Comparison of ENCODE assay signal across 8 cellular contexts in the genomic region with DNA sequence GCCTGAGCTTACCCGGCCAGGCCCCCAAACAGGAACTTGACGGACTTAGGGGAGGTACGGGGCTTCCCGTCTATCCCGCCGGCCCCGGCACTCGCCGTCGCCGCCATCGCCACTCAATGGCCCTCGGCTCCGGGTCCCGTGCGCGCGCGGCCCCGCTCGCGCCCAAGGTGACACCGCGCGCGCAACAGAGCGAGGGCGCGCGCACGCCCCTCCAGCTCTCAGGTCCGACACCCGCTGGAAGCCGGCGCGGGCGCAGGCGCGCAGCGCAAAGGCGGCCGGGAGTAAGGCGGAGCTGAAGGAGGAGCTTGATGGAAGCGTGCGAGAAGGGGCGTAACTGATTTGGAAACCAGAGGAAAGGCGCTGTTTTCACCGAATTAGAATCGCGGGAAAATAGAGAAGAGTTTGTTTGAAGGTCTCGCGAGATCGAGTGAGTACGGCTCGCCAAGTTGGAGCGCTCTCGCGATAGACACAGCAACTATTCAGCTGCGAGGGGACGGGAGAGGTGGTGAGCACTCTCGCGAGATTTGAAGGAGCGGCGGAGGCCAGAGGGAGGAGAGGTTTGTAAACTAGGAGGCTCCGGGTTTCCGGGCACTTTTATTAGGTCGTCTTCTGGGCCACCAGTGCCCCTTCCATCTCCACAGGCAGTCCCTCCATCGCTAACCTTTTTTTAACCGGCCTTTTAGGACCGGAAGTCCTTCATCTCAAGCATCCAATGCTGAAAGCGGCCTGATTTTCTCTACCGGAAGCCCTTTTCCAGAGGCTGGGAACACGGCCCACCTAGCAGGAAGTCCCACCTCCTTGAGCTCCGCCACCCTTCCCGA. TPM values are rescaled to one million over a fixed set of nuclear protein-coding genes. Genes with fewer than 3 reads are reported as not detected.
DNase-seq lines count a peak whose midpoint lies in the region; ATAC-seq, FAIRE-seq and TF ChIP-seq lines count a peak whose summit lies in the region.

A gene (plus strand): TSS at position 465 of the 821 bp plus-strand sequence. CDS start 642 bp downstream, outside the sequence.
A gene with protein sequence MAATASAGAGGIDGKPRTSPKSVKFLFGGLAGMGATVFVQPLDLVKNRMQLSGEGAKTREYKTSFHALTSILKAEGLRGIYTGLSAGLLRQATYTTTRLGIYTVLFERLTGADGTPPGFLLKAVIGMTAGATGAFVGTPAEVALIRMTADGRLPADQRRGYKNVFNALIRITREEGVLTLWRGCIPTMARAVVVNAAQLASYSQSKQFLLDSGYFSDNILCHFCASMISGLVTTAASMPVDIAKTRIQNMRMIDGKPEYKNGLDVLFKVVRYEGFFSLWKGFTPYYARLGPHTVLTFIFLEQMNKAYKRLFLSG (minus strand): TSS at position 243 of the 821 bp plus-strand sequence. CDS start 136 bp downstream, at position 107.

- H3K9me3 ChIP-seq in adipocyte (ENCODE audit: control insufficient read depth, low read length) (no peaks in the 10 kb centered on the region), pancreas (no peaks in the 10 kb centered on the region), tibial artery (no peaks in the 10 kb centered on the region)

- no peaks in the 10 kb centered on the region for H3K27me3 ChIP-seq in adipocyte (replicated peaks; ENCODE audit: control insufficient read depth, insufficient read depth, low read length)
- no peaks in the 10 kb centered on the region for H3K27me3 ChIP-seq in pancreas
- H3K27me3 ChIP-seq in tibial artery: no peaks in the 10 kb centered on the region

- ATAC-seq in HG02798 (IDR thresholded peaks at IDR 0.05; ENCODE audit: poor library complexity, unreplicated experiment): peak; percentile 86
- peak; percentile 95 for ATAC-seq in Right ventricle myocardium superior (ENCODE audit: poor library complexity)
- ATAC-seq in pancreas: peak; percentile 88 to 93 (median 92)

- TF ChIP-seq CTCF in GM12875 (IDR thresholded peaks at IDR 0.05; ENCODE audit: borderline replicate concordance, insufficient read depth, low read depth, low read length) (no peak), pancreas (IDR thresholded peaks at IDR 0.05) (no peak), tibial artery (IDR thresholded peaks at IDR 0.05) (no peak)

- peak; percentile 98 for DNase-seq in NCI-H1436 (lab: John Stamatoyannopoulos, UW)
- peak; percentile 93 for DNase-seq in T follicular helper cell (ENCODE audit: low read depth)
- DNase-seq in adipocyte (ENCODE audit: low read depth): peak; percentile 100
- DNase-seq in Right ventricle myocardium superior: peak; percentile 95
- peak; percentile 92 to 97 (median 94) for DNase-seq in pancreas
- DNase-seq in tibial artery: peak; percentile 95 to 98

- 0% methylated on average over 75 of the region's 75 CpGs for WGBS in pancreas, 2 donors

- H3K9ac ChIP-seq in adipocyte (ENCODE audit: low read length): peak within 1 kb of the TSS; percentile 99

- H3K4me3 ChIP-seq in GM12875 (ENCODE audit: low read depth, low read length): peak within 1 kb of the TSS; percentile 99
- H3K4me3 ChIP-seq in adipocyte (ENCODE audit: low read length): peak within 1 kb of the TSS; percentile 97
- H3K4me3 ChIP-seq in pancreas: peak within 1 kb of the TSS; percentile 52 to 97 (median 80)
- H3K4me3 ChIP-seq in tibial artery: peak within 1 kb of the TSS; percentile 83 to 91

- H3K36me3 ChIP-seq in adipocyte (ENCODE audit: control insufficient read depth, insufficient read depth, low read length, severe bottlenecking): peaks cover 55% of the 10 kb centered on the region
- H3K36me3 ChIP-seq in pancreas: peaks cover 0 to 26% (median 7%) of the 10 kb centered on the region in 3 donors
- H3K36me3 ChIP-seq in tibial artery: peaks cover 41 to 63% (median 45%) of the 10 kb centered on the region in 3 donors

- H3K4me1 ChIP-seq in adipocyte (ENCODE audit: control insufficient read depth, insufficient read depth, low read length): peaks cover 42% of the 10 kb centered on the region
- peaks cover 5 to 25% (median 16%) of the 10 kb centered on the region in 3 donors for H3K4me1 ChIP-seq in pancreas
- peaks cover 4 to 54% (median 43%) of the 10 kb centered on the region in 4 donors for H3K4me1 ChIP-seq in tibial artery

- peak; percentile 75 for FAIRE-seq in pancreas (lab: Jason Lieb, UNC)

- intact Hi-C loops in Right ventricle myocardium superior (cut with DNase I) (no loop called here), pancreas (cut with DNase I) (loop anchor here in 1 of 3 donors (10.0 kb wide), 1 partner anchor 45 kb away; a partner anchor contains a TSS), tibial artery (cut with DNase I; ENCODE audit: low total_unique reads) (loop anchor here (5.0 kb wide), 1 partner anchor 42 kb away; no protein-coding TSS in a partner anchor)

- H3K27ac ChIP-seq in pancreas (peak within 1 kb of the TSS; percentile 73 to 91 (median 89)), tibial artery (peak within 1 kb of the TSS; percentile 85)

RNA-seq across cellular contexts. Expression of the first gene that starts in this region (rescaled TPM):
- 85.8 TPM for total RNA-seq in Right ventricle myocardium superior
- 10 to 100 TPM; 40.8 to 64.5 (median 46.7) TPM for total RNA-seq in pancreas
- polyA plus RNA-seq in pancreas: 100 to 1,000 TPM; 102 to 118 TPM

RNA-seq across cellular contexts. Expression of the second gene that starts in this region (rescaled TPM):
- total RNA-seq in Right ventricle myocardium superior: 208 TPM
- total RNA-seq in pancreas: 10 to 100 TPM; 10.9 to 23.3 (median 21.4) TPM
- polyA plus RNA-seq in pancreas: 10 to 100 TPM; 20.6 to 25.5 TPM

Comparison
In these comparisons a context has a peak if more than half of its experiments do, and no peak if none do; other contexts are left out.
1. Peak in every context shown above with its lines: DNase-seq, ATAC-seq, H3K4me3 ChIP-seq and H3K27ac ChIP-seq.